In genomic region chr4:68724922-68725321, GRCh38 we compare ENCODE assay signal across 16 cellular contexts. TPM values are rescaled to one million over a fixed set of nuclear protein-coding genes. Genes with fewer than 3 reads are reported as not detected.
DNase-seq lines count a peak whose midpoint lies in the region; ATAC-seq and TF ChIP-seq lines count a peak whose summit lies in the region.
"Had no signal": no experiment of that assay in that cellular context is flagged by ENCODE, and none has a peak within 500 bp of the region (broad histone marks: within the 10 kb centered on the region; RNA-seq: fewer than 3 reads in every experiment).

No MANE protein-coding gene starts in this region.

- peak overlapping the region; percentile 59; the same call in 1 of the 2 replicates for H2AFZ ChIP-seq in GM23338
- H2AFZ ChIP-seq: GM23248 had no signal

- DNase-seq in GM23338 (ENCODE audit: low spot score) (no peak), WTC11 (ENCODE audit: low spot score) (no peak), mucosa of descending colon (peak in 1 of 3 donors; percentile 25), NCI-H69 (lab: John Stamatoyannopoulos, UW) (no peak)
- DNase-seq in stimulated activated effector memory CD8-positive, alpha-beta T cell treated with anti-CD3 and anti-CD28 coated beads, Interleukin-12 subunit alpha, Interleukin-12 subunit beta, amount 100 ng/mL, for 72 hours (ENCODE audit: low spot score in 2 of 2): no peak
- DNase-seq: BE2C; CD4-positive, alpha-beta memory T cell; DND-41; GDM1; GM23248; H9 had no signal

- no peaks in the 10 kb centered on the region for H3K4me1 ChIP-seq in GM23338 (ENCODE audit: insufficient read depth)
- peaks cover 3% of the 10 kb centered on the region for H3K4me1 ChIP-seq in mucosa of descending colon (ENCODE audit: low read depth)
- H3K4me1 ChIP-seq in gastroesophageal sphincter: no peaks in the 10 kb centered on the region
- H3K4me1 ChIP-seq: BE2C had no signal

- no peak overlapping the region for H3K4me2 ChIP-seq in GM23338

- H3K27ac ChIP-seq in GM23338 (ENCODE audit: low read depth) (no peak overlapping the region), gastroesophageal sphincter (no peak overlapping the region)
- H3K27ac ChIP-seq: C4-2B, GM23248 had no signal

- peaks cover 5% of the 10 kb centered on the region for H3K27me3 Mint-ChIP-seq in GM23338 (ENCODE audit: insufficient read depth, low read depth, poor library complexity)
- no peaks in the 10 kb centered on the region for H3K27me3 Mint-ChIP-seq in WTC11 (ENCODE audit: low read depth)
- H3K27me3 Mint-ChIP-seq: CD4-positive, alpha-beta memory T cell had no signal

- POLR2A ChIA-PET in WTC11 (lab: Charles Lee): no interaction called here

- peaks cover 5% of the 10 kb centered on the region; the same call in 1 of the 2 replicates for H3K9me2 ChIP-seq in GM23338 (ENCODE audit: insufficient read depth)

- TF ChIP-seq POLR2A in gastroesophageal sphincter (IDR thresholded peaks at IDR 0.05): no peak

- no CpG with 5 or more reads among the region's 12 CpGs for WGBS in gastroesophageal sphincter (ENCODE audit: low coverage in 1 of 2), 2 donors

- CTCF ChIA-PET in WTC11 (lab: Charles Lee): no interaction called here

- H3K36me3 ChIP-seq in GM23338 (ENCODE audit: insufficient read depth) (no peaks in the 10 kb centered on the region), mucosa of descending colon (ENCODE audit: low read depth) (no peaks in the 10 kb centered on the region), gastroesophageal sphincter (no peaks in the 10 kb centered on the region)
- H3K36me3 ChIP-seq: BE2C had no signal

- H3K9me3 Mint-ChIP-seq in GM23338 (peaks cover 21% of the 10 kb centered on the region), WTC11 (peaks cover 22% of the 10 kb centered on the region)
- peaks cover 7% of the 10 kb centered on the region for H3K9me3 Mint-ChIP-seq in stimulated activated effector memory CD8-positive, alpha-beta T cell treated with anti-CD3 and anti-CD28 coated beads, Interleukin-12 subunit alpha, Interleukin-12 subunit beta, amount 100 ng/mL, for 72 hours

- H3F3A ChIP-seq in GM23338 (replicated peaks; ENCODE audit: low read depth): no peaks in the 10 kb centered on the region

- intact Hi-C loops in mucosa of descending colon (cut with DNase I, micrococcal nuclease): no loop called here

- no peak overlapping the region for H3K27ac Mint-ChIP-seq in GM23338
- no peak overlapping the region for H3K27ac Mint-ChIP-seq in WTC11
- H3K27ac Mint-ChIP-seq in stimulated activated effector memory CD8-positive, alpha-beta T cell treated with anti-CD3 and anti-CD28 coated beads, Interleukin-12 subunit alpha, Interleukin-12 subunit beta, amount 100 ng/mL, for 72 hours: no peak overlapping the region
- H3K27ac Mint-ChIP-seq: CD4-positive, alpha-beta memory T cell; H9 had no signal

- H3K4me1 Mint-ChIP-seq in GM23338: no peaks in the 10 kb centered on the region
- H3K4me1 Mint-ChIP-seq in WTC11: no peaks in the 10 kb centered on the region
- no peaks in the 10 kb centered on the region for H3K4me1 Mint-ChIP-seq in stimulated activated effector memory CD8-positive, alpha-beta T cell treated with anti-CD3 and anti-CD28 coated beads, Interleukin-12 subunit alpha, Interleukin-12 subunit beta, amount 100 ng/mL, for 72 hours
- H3K4me1 Mint-ChIP-seq: CD4-positive, alpha-beta memory T cell; H9 had no signal

- TF ChIP-seq EP300 in gastroesophageal sphincter (IDR thresholded peaks at IDR 0.05): no peak

- H4K20me1 ChIP-seq in GM23338 (replicated peaks; ENCODE audit: insufficient read depth): no peaks in the 10 kb centered on the region

- H3K27me3 ChIP-seq in GM23338 (ENCODE audit: insufficient read depth) (no peaks in the 10 kb centered on the region), gastroesophageal sphincter (no peaks in the 10 kb centered on the region)
- H3K27me3 ChIP-seq: BE2C had no signal

- ATAC-seq in GM23338 (no peak), WTC11 (peak; percentile 22; the same call in 1 of the 2 replicates), mucosa of descending colon (peak; percentile 9), gastroesophageal sphincter (no peak), GM18867 (IDR thresholded peaks at IDR 0.05; ENCODE audit: unreplicated experiment) (no peak), GM19463 (IDR thresholded peaks at IDR 0.05; ENCODE audit: unreplicated experiment) (no peak)
- ATAC-seq in stimulated activated effector memory CD8-positive, alpha-beta T cell treated with anti-CD3 and anti-CD28 coated beads, Interleukin-12 subunit alpha, Interleukin-12 subunit beta, amount 100 ng/mL, for 72 hours: peak; percentile 45

- TF ChIP-seq CTCF in GM23338 (conservative IDR thresholded peaks at IDR 0.05; ENCODE audit: low read depth in 2 of 2) (no peak), WTC11 (IDR thresholded peaks at IDR 0.05) (no peak), mucosa of descending colon (IDR thresholded peaks at IDR 0.05) (no peak), gastroesophageal sphincter (IDR thresholded peaks at IDR 0.05) (no peak)

- H3K4me3 Mint-ChIP-seq in GM23338 (no peak overlapping the region), WTC11 (no peak overlapping the region)
- no peak overlapping the region for H3K4me3 Mint-ChIP-seq in stimulated activated effector memory CD8-positive, alpha-beta T cell treated with anti-CD3 and anti-CD28 coated beads, Interleukin-12 subunit alpha, Interleukin-12 subunit beta, amount 100 ng/mL, for 72 hours
- H3K4me3 Mint-ChIP-seq: CD4-positive, alpha-beta memory T cell; H9 had no signal

- H3K9me3 ChIP-seq in mucosa of descending colon (no peaks in the 10 kb centered on the region), gastroesophageal sphincter (peaks cover 0 to 4% (median 0%) of the 10 kb centered on the region in 3 donors)
- H3K9me3 ChIP-seq: BE2C had no signal

- H3K36me3 Mint-ChIP-seq in GM23338 (ENCODE audit: low read depth): peaks cover 18% of the 10 kb centered on the region; the same call in 2 of the 3 replicates
- peaks cover 16% of the 10 kb centered on the region for H3K36me3 Mint-ChIP-seq in WTC11
- H3K36me3 Mint-ChIP-seq in stimulated activated effector memory CD8-positive, alpha-beta T cell treated with anti-CD3 and anti-CD28 coated beads, Interleukin-12 subunit alpha, Interleukin-12 subunit beta, amount 100 ng/mL, for 72 hours: no peaks in the 10 kb centered on the region
- H3K36me3 Mint-ChIP-seq: CD4-positive, alpha-beta memory T cell had no signal

- H3K4me3 ChIP-seq in GM23338 (no peak overlapping the region), mucosa of descending colon (no peak overlapping the region), gastroesophageal sphincter (no peak overlapping the region)
- H3K4me3 ChIP-seq: GM23248 had no signal

- no peaks in the 10 kb centered on the region for H3K79me2 ChIP-seq in GM23338 (replicated peaks; ENCODE audit: insufficient read depth)

TF ChIP-seq in GM23338, 12 proteins besides CTCF, POLR2A, EP300 and RAD21 (continues in another document):
- TF ChIP-seq EZH2phosphoT487 (IDR thresholded peaks at IDR 0.05; ENCODE audit: unreplicated experiment) (no peak), ETS1 (IDR thresholded peaks at IDR 0.05) (no peak), ZNF114 (CRISPR knock-in tag; IDR thresholded peaks at IDR 0.05) (no peak), ZNF331 (CRISPR knock-in tag; IDR thresholded peaks at IDR 0.05; ENCODE audit: low read depth) (no peak), EZH2 (IDR thresholded peaks at IDR 0.05; ENCODE audit: low read depth, unreplicated experiment) (no peak), STAT1 (IDR thresholded peaks at IDR 0.05; ENCODE audit: unreplicated experiment) (no peak), POLR2AphosphoS5 (IDR thresholded peaks at IDR 0.05; ENCODE audit: low read depth) (no peak)

TF ChIP-seq in WTC11, 78 proteins besides CTCF, POLR2A, EP300 and RAD21:
- no peak for TF ChIP-seq NR2C2 (CRISPR knock-in tag; IDR thresholded peaks at IDR 0.05)

RNA-seq across cellular contexts. Expression of gene UGT2B15, which starts 54.5 kb away (rescaled TPM):
- not detected in 2 replicates for total RNA-seq in GM23338 (2014; rRNA removed; shearing (Covaris generic))
- not detected in 2 replicates for polyA plus RNA-seq in GM23338 (2016; fragmentation: Nextera tagmentation; extraction: Ambion mirVana)
- total RNA-seq in WTC11 (2021) (0.22 to 0.25 TPM (median 0.25 TPM) in 3 replicates), mucosa of descending colon (100 to 1,000 TPM in 2 of 3 donors, 10 to 100 TPM in 1; 61.8 to 203 (median 133) TPM), gastroesophageal sphincter (not detected)
- total RNA-seq: A172; CD4-positive, alpha-beta memory T cell; GM23248; H9 had no signal
- polyA plus RNA-seq: CD4-positive, alpha-beta memory T cell; GM23248 had no signal

Comparison
In these comparisons a context has a peak if more than half of its experiments do, and no peak if none do; other contexts are left out.
1. ATAC-seq: peak in WTC11 (single experiment), mucosa of descending colon (single experiment) and stimulated activated effector memory CD8-positive, alpha-beta T cell treated with anti-CD3 and anti-CD28 coated beads, Interleukin-12 subunit alpha, Interleukin-12 subunit beta, amount 100 ng/mL, for 72 hours (single experiment); none in GM23338 (single experiment), gastroesophageal sphincter (single experiment), GM18867 (single experiment) and GM19463 (single experiment).
2. RNA of gene UGT2B15, which starts 54.5 kb away (total RNA-seq): 61.8 to 203 TPM in mucosa of descending colon; 0.22 to 0.25 TPM in WTC11, not detected in GM23338 and not detected in gastroesophageal sphincter; every median in the first group is over 10 times any median in the second.